Comparison of ENCODE assay signal across 1 cellular context in genomic region chr1:85629532-85629920, GRCh38.
TF ChIP-seq lines count a peak whose summit lies in the region.

No MANE protein-coding gene starts in this region.

TF ChIP-seq in HepG2, 621 proteins besides CTCF, POLR2A, EP300 and RAD21 (continued from another document):
- TF ChIP-seq MBD4 (IDR thresholded peaks at IDR 0.05; ENCODE audit: borderline replicate concordance, low read length) (0 out of 2 replicates have a peak, but pooled peaks have one; percentile 69), JUNB (CRISPR knock-in tag; IDR thresholded peaks at IDR 0.05; ENCODE audit: borderline replicate concordance) (0 out of 2 replicates have a peak, but pooled peaks have one; percentile 29), ZNF878 (CRISPR knock-in tag; IDR thresholded peaks at IDR 0.05) (0 out of 2 replicates have a peak, but pooled peaks have one; percentile 7), KDM5A (IDR thresholded peaks at IDR 0.05; ENCODE audit: borderline replicate concordance, low read length) (no peak), SOX6 (IDR thresholded peaks at IDR 0.05) (no peak), SOX6 (CRISPR knock-in tag; IDR thresholded peaks at IDR 0.05) (peak; percentile 14; the same call in 1 of the 2 replicates), PREB (CRISPR knock-in tag; IDR thresholded peaks at IDR 0.05) (no peak), FOXP1 (IDR thresholded peaks at IDR 0.05) (peak; percentile 98), FOXP1 (CRISPR knock-in tag; IDR thresholded peaks at IDR 0.05) (peak; percentile 96)
